In the genomic region with DNA sequence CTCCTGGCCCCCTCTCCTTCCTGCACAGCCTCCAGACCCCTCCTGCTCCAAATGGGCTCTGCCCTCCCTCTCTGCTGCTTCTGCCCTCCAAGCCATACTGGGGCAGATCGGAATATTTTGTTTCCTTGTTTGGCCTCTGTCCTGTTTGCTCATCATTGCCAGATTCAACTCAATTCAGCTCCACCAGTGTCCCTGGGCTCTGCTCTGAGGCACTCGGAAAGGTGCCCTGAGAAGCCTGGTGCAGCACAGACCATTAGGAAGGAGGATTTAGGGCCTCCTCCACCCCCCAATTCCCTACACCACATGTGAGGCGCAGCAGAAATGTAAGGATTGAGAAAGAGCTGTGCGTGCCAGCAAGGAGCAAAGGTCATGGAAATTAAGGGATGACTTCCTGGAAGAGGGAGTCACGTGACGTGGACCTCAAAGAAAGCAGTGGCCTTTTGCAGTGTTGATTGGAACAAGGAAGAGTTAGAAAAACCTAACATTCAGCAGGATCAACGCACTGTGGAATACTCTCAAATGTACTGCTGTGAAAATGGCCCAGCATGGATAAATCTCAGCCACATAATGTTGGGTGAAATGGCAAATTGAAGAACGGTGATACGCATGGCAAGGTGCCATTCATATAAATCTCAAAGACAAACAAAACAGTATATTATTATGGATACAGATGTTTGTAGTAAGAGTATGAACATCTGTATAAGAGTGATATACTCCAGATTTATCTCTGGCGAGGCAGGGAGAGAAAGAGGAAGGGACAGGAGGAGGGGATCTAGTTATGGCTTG, we compare ENCODE assay signal across 1 cellular context.
A peak's percentile ranks its signal among the peaks of the same experiment; 100 is the strongest.
TF ChIP-seq lines count a peak whose summit lies in the region.

No MANE protein-coding gene starts in this region.

TF ChIP-seq in HepG2, 621 proteins besides CTCF, POLR2A, EP300 and RAD21 (continued from another document and continues in another):
- TF ChIP-seq ZNF503 (CRISPR knock-in tag; IDR thresholded peaks at IDR 0.05) (no peak), ZNF569 (CRISPR knock-in tag; IDR thresholded peaks at IDR 0.05; ENCODE audit: borderline replicate concordance) (no peak), ADNP (CRISPR knock-in tag; IDR thresholded peaks at IDR 0.05) (no peak), ZNF44 (CRISPR knock-in tag; IDR thresholded peaks at IDR 0.05) (no peak), ZNF207 (IDR thresholded peaks at IDR 0.05; ENCODE audit: borderline replicate concordance) (no peak), ZNF530 (CRISPR knock-in tag; IDR thresholded peaks at IDR 0.05; ENCODE audit: low read depth) (no peak), ZNF451 (CRISPR knock-in tag; IDR thresholded peaks at IDR 0.05) (no peak), MTF1 (CRISPR knock-in tag; IDR thresholded peaks at IDR 0.05) (no peak), ZBTB21 (CRISPR knock-in tag; IDR thresholded peaks at IDR 0.05) (peak; percentile 67; the same call in 1 of the 2 replicates), CHD2 (IDR thresholded peaks at IDR 0.05; ENCODE audit: low read depth, low read length) (no peak), ZNF788 (CRISPR knock-in tag; IDR thresholded peaks at IDR 0.05; ENCODE audit: borderline replicate concordance) (peak; percentile 14; the same call in 1 of the 2 replicates), HNRNPH1 (optimal IDR thresholded peaks at IDR 0.05; ENCODE audit: low read depth, low read length) (peak; percentile 60), ZFP62 (CRISPR knock-in tag; IDR thresholded peaks at IDR 0.05) (no peak), ZNF652 (CRISPR knock-in tag; IDR thresholded peaks at IDR 0.05; ENCODE audit: borderline replicate concordance, low read depth) (no peak), JUN (CRISPR knock-in tag; IDR thresholded peaks at IDR 0.05) (no peak), CAMTA2 (CRISPR knock-in tag; IDR thresholded peaks at IDR 0.05; ENCODE audit: borderline replicate concordance) (no peak), CENPBD1 (CRISPR knock-in tag; IDR thresholded peaks at IDR 0.05; ENCODE audit: borderline replicate concordance, low read depth) (no peak), TBX3 (IDR thresholded peaks at IDR 0.05; ENCODE audit: borderline replicate concordance) (no peak; the same call in 1 of the 2 replicates), RXRA (CRISPR knock-in tag; IDR thresholded peaks at IDR 0.05) (peak; percentile 79), CSRNP2 (CRISPR knock-in tag; conservative IDR thresholded peaks at IDR 0.05; ENCODE audit: low read depth) (no peak), ZNF121 (CRISPR knock-in tag; IDR thresholded peaks at IDR 0.05) (no peak), SNAI1 (CRISPR knock-in tag; IDR thresholded peaks at IDR 0.05; ENCODE audit: borderline replicate concordance) (no peak), ZNF460 (CRISPR knock-in tag; IDR thresholded peaks at IDR 0.05; ENCODE audit: borderline replicate concordance) (no peak), KDM1A (CRISPR knock-in tag; IDR thresholded peaks at IDR 0.05) (peak; percentile 77), TAF1 (CRISPR knock-in tag; IDR thresholded peaks at IDR 0.05) (peak; percentile 61), FOSL1 (CRISPR knock-in tag; IDR thresholded peaks at IDR 0.05; ENCODE audit: borderline replicate concordance) (no peak; the same call in 1 of the 2 replicates), MATR3 (CRISPR knock-in tag; IDR thresholded peaks at IDR 0.05) (no peak), POLR2G (IDR thresholded peaks at IDR 0.05; ENCODE audit: low read depth, low read length) (peak; percentile 75), CBX2 (IDR thresholded peaks at IDR 0.05; ENCODE audit: low read depth, low read length) (no peak), CBX2 (CRISPR knock-in tag; IDR thresholded peaks at IDR 0.05; ENCODE audit: low read depth) (no peak), ZNF20 (CRISPR knock-in tag; IDR thresholded peaks at IDR 0.05) (no peak), NCOA2 (CRISPR knock-in tag; IDR thresholded peaks at IDR 0.05) (peak; percentile 94), ZFP36 (IDR thresholded peaks at IDR 0.05; ENCODE audit: borderline replicate concordance, low read depth, low read length, partially characterized antibody) (no peak), ZNF138 (CRISPR knock-in tag; IDR thresholded peaks at IDR 0.05; ENCODE audit: low read depth) (no peak), TP53 (CRISPR knock-in tag; conservative IDR thresholded peaks at IDR 0.05) (no peak), ZNF761 (CRISPR knock-in tag; conservative IDR thresholded peaks at IDR 0.05) (0 out of 2 replicates have a peak, but pooled peaks have one; percentile 27), CHCHD3 (CRISPR knock-in tag; IDR thresholded peaks at IDR 0.05) (no peak), ZNF326 (CRISPR knock-in tag; IDR thresholded peaks at IDR 0.05; ENCODE audit: borderline replicate concordance) (no peak), MTA1 (CRISPR knock-in tag; IDR thresholded peaks at IDR 0.05; ENCODE audit: borderline replicate concordance) (no peak), NFE2L2 (IDR thresholded peaks at IDR 0.05; ENCODE audit: low read length) (no peak), FUBP1 (CRISPR knock-in tag; IDR thresholded peaks at IDR 0.05; ENCODE audit: borderline replicate concordance) (no peak), SMYD3 (CRISPR knock-in tag; IDR thresholded peaks at IDR 0.05) (no peak), SNAPC5 (CRISPR knock-in tag; IDR thresholded peaks at IDR 0.05; ENCODE audit: borderline replicate concordance) (no peak), ZNF543 (CRISPR knock-in tag; IDR thresholded peaks at IDR 0.05) (no peak), SMARCE1 (IDR thresholded peaks at IDR 0.05; ENCODE audit: borderline replicate concordance) (no peak), AGO2 (optimal IDR thresholded peaks at IDR 0.05; ENCODE audit: low read depth, low read length) (no peak), ZNF660 (CRISPR knock-in tag; IDR thresholded peaks at IDR 0.05; ENCODE audit: borderline replicate concordance, low read depth) (no peak), ZBTB25 (CRISPR knock-in tag; IDR thresholded peaks at IDR 0.05) (peak; percentile 78; the same call in 1 of the 2 replicates)
- TF ChIP-seq, protein P1, sequence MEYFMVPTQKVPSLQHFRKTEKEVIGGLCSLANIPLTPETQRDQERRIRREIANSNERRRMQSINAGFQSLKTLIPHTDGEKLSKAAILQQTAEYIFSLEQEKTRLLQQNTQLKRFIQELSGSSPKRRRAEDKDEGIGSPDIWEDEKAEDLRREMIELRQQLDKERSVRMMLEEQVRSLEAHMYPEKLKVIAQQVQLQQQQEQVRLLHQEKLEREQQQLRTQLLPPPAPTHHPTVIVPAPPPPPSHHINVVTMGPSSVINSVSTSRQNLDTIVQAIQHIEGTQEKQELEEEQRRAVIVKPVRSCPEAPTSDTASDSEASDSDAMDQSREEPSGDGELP (IDR thresholded peaks at IDR 0.05; ENCODE audit: borderline replicate concordance, low read depth), result no peak
- TF ChIP-seq, protein P2, sequence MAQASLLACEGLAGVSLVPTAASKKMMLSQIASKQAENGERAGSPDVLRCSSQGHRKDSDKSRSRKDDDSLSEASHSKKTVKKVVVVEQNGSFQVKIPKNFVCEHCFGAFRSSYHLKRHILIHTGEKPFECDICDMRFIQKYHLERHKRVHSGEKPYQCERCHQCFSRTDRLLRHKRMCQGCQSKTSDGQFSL (CRISPR knock-in tag; IDR thresholded peaks at IDR 0.05), result peak; percentile 88
- TF ChIP-seq, protein P3, sequence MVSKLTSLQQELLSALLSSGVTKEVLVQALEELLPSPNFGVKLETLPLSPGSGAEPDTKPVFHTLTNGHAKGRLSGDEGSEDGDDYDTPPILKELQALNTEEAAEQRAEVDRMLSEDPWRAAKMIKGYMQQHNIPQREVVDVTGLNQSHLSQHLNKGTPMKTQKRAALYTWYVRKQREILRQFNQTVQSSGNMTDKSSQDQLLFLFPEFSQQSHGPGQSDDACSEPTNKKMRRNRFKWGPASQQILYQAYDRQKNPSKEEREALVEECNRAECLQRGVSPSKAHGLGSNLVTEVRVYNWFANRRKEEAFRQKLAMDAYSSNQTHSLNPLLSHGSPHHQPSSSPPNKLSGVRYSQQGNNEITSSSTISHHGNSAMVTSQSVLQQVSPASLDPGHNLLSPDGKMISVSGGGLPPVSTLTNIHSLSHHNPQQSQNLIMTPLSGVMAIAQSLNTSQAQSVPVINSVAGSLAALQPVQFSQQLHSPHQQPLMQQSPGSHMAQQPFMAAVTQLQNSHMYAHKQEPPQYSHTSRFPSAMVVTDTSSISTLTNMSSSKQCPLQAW (CRISPR knock-in tag; IDR thresholded peaks at IDR 0.05), result peak; percentile 74; the same call in 1 of the 2 replicates
- TF ChIP-seq, protein P4, sequence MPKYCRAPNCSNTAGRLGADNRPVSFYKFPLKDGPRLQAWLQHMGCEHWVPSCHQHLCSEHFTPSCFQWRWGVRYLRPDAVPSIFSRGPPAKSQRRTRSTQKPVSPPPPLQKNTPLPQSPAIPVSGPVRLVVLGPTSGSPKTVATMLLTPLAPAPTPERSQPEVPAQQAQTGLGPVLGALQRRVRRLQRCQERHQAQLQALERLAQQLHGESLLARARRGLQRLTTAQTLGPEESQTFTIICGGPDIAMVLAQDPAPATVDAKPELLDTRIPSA (CRISPR knock-in tag; IDR thresholded peaks at IDR 0.05; ENCODE audit: borderline replicate concordance), result no peak
- TF ChIP-seq, protein P5, sequence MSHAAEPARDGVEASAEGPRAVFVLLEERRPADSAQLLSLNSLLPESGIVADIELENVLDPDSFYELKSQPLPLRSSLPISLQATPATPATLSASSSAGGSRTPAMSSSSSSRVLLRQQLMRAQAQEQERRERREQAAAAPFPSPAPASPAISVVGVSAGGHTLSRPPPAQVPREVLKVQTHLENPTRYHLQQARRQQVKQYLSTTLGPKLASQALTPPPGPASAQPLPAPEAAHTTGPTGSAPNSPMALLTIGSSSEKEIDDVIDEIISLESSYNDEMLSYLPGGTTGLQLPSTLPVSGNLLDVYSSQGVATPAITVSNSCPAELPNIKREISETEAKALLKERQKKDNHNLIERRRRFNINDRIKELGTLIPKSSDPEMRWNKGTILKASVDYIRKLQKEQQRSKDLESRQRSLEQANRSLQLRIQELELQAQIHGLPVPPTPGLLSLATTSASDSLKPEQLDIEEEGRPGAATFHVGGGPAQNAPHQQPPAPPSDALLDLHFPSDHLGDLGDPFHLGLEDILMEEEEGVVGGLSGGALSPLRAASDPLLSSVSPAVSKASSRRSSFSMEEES (CRISPR knock-in tag; IDR thresholded peaks at IDR 0.05), result peak; percentile 98
